Comparison of ENCODE assay signal across 1 cellular context in the genomic region with DNA sequence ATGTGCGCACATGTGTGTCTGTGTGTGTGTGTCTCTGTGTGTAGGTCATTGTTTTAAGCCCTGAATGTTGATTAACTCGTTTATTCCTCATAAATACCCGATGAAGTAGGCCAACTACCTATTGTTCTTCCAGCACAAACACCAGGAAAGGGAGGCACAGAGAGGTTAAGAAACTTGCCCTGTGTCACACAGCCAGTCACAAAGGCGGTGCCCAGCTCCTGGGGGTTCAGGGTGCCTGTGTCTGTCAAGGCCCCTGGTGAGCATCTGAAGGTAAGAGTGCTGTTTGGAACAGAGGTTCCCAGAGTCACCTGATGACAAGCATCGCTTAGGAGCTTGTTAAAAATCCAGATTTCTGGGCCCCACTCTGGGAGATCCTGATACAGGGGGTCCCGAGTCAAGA.
TF ChIP-seq lines count a peak whose summit lies in the region.

No MANE protein-coding gene starts in this region.

TF ChIP-seq in H1, 55 proteins besides CTCF, POLR2A, EP300 and RAD21:
- TF ChIP-seq RBBP5 (IDR thresholded peaks at IDR 0.05; ENCODE audit: borderline replicate concordance, low read depth, low read length), result no peak
